ENCODE assay signal across 1 cellular context in genomic region chr1:26161408-26162219, GRCh38.
A peak's percentile ranks its signal among the peaks of the same experiment; 100 is the strongest.
TF ChIP-seq lines count a peak whose summit lies in the region.

No MANE protein-coding gene starts in this region.

TF ChIP-seq in H1, 55 proteins besides CTCF, POLR2A, EP300 and RAD21:
- TF ChIP-seq CHD1 (IDR thresholded peaks at IDR 0.05; ENCODE audit: low read depth, low read length) (no peak), KDM4A (IDR thresholded peaks at IDR 0.05; ENCODE audit: low read depth, low read length, severe bottlenecking) (peak; percentile 42), SUZ12 (IDR thresholded peaks at IDR 0.05; ENCODE audit: low read length) (peak; percentile 71), RBBP5 (IDR thresholded peaks at IDR 0.05; ENCODE audit: borderline replicate concordance, low read depth, low read length) (peak; percentile 42; the same call in 1 of the 2 replicates), CTBP2 (IDR thresholded peaks at IDR 0.05; ENCODE audit: borderline replicate concordance, insufficient read depth, insufficient read length, low read length) (no peak), HDAC6 (IDR thresholded peaks at IDR 0.05; ENCODE audit: low read depth, low read length) (no peak), E2F6 (IDR thresholded peaks at IDR 0.05) (peak; percentile 100), EZH2 (IDR thresholded peaks at IDR 0.05; ENCODE audit: low read depth, low read length, severe bottlenecking) (peak; percentile 70), MAX (IDR thresholded peaks at IDR 0.05) (peak; percentile 99)
